ENCODE assay signal across 19 cellular contexts in the genomic region with DNA sequence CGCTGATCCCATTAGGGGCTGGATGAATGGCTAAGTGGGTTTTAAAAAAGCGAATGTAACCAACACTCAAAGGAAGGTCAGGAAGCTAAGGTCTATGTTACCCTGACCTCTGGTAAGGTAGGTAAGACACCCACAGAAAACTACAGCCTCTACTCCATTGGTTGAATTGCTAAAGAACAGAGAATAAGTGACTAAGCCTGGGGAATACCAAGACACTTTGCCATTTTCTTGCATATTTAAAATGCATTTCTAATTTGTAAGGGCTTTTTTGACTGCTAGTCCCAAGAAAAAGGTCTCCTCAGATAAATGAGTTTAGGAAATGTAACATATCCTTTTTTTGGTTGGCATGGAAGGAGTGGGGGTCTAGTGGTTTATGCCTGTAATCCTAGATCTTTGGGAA.
"Had no signal": no experiment of that assay in that cellular context is flagged by ENCODE, and none has a peak within 500 bp of the region (broad histone marks: within the 10 kb centered on the region; RNA-seq: fewer than 3 reads in every experiment).

No MANE protein-coding gene starts in this region.

- H3K9me3 Mint-ChIP-seq: activated CD4-positive, alpha-beta T cell treated with anti-CD3 and anti-CD28 coated beads, Interleukin-2, amount 10 ng/mL, durations not matched to agents 7 days and 5 days; immature natural killer cell; T-helper 1 cell treated with Interleukin-12 subunit alpha and Interleukin-12 subunit beta and Interleukin-4 antibody, amounts not matched to agents 30 μg/mL and 1 μg/mL, for 36 hours had no signal

- H3K27me3 Mint-ChIP-seq: activated CD4-positive, alpha-beta T cell treated with anti-CD3 and anti-CD28 coated beads, Interleukin-2, amount 10 ng/mL, durations not matched to agents 7 days and 5 days; stimulated activated memory B cell treated with anti-CD40 and anti-IgM and Interleukin-4, amounts not matched to agents 10 μg/mL and 1 μg/mL and 100 μg/mL, for 72 hours; type B pancreatic cell had no signal

- H3K27me3 ChIP-seq: neutrophil, right lobe of liver, spleen, testis had no signal

- DNase-seq: activated CD4-positive, alpha-beta T cell treated with anti-CD3 and anti-CD28 coated beads, Interleukin-2, amount 10 ng/mL, durations not matched to agents 7 days and 5 days; activated CD8-positive, alpha-beta memory T cell treated with anti-CD3 and anti-CD28 coated beads, Interleukin-2, amount 50 U/mL, for 4 hours; activated CD8-positive, alpha-beta T cell treated with anti-CD3 and anti-CD28 coated beads, Interleukin-2, amount 10 ng/mL, durations not matched to agents 7 days and 5 days; activated gamma-delta T cell treated with Interleukin-2 at 50 U/mL for 16 hours; activated T-cell treated with anti-CD3 and anti-CD28 coated beads, Interleukin-2, amount 50 U/mL, for 48 hours; amniotic stem cell; caudate nucleus; immature natural killer cell; naive thymus-derived CD8-positive, alpha-beta T cell; right lobe of liver; spleen; stimulated activated CD4-positive, alpha-beta T cell treated with anti-CD3 and anti-CD28 coated beads, Interleukin-4, amount 100 ng/mL, for 4 hours; testis had no signal

- H3K27ac Mint-ChIP-seq: activated CD4-positive, alpha-beta T cell treated with anti-CD3 and anti-CD28 coated beads, Interleukin-2, amount 10 ng/mL, durations not matched to agents 7 days and 5 days; activated CD8-positive, alpha-beta T cell treated with anti-CD3 and anti-CD28 coated beads, Interleukin-2, amount 10 ng/mL, durations not matched to agents 7 days and 5 days; activated naive CD4-positive, alpha-beta T cell treated with anti-CD3 and anti-CD28 coated beads, Interleukin-2, amount 50 U/mL, for 72 hours; immature natural killer cell; naive thymus-derived CD8-positive, alpha-beta T cell; stimulated activated memory B cell treated with anti-CD40 and anti-IgM and Interleukin-4, amounts not matched to agents 10 μg/mL and 1 μg/mL and 100 μg/mL, for 72 hours; T-helper 1 cell treated with Interleukin-12 subunit alpha and Interleukin-12 subunit beta and Interleukin-4 antibody, amounts not matched to agents 30 μg/mL and 1 μg/mL, for 36 hours; type B pancreatic cell had no signal

- H3K9ac ChIP-seq: parathyroid adenoma had no signal

- H3K9me3 ChIP-seq: neutrophil, right lobe of liver, spleen, testis had no signal

- H3K79me2 ChIP-seq: parathyroid adenoma had no signal

- H2AFZ ChIP-seq: parathyroid adenoma had no signal

- H3K4me3 Mint-ChIP-seq: activated CD4-positive, alpha-beta T cell treated with anti-CD3 and anti-CD28 coated beads, Interleukin-2, amount 10 ng/mL, durations not matched to agents 7 days and 5 days; activated CD8-positive, alpha-beta T cell treated with anti-CD3 and anti-CD28 coated beads, Interleukin-2, amount 10 ng/mL, durations not matched to agents 7 days and 5 days; immature natural killer cell; naive thymus-derived CD8-positive, alpha-beta T cell; stimulated activated memory B cell treated with anti-CD40 and anti-IgM and Interleukin-4, amounts not matched to agents 10 μg/mL and 1 μg/mL and 100 μg/mL, for 72 hours; T-helper 1 cell treated with Interleukin-12 subunit alpha and Interleukin-12 subunit beta and Interleukin-4 antibody, amounts not matched to agents 30 μg/mL and 1 μg/mL, for 36 hours; type B pancreatic cell had no signal

- H3K4me1 Mint-ChIP-seq: activated CD4-positive, alpha-beta T cell treated with anti-CD3 and anti-CD28 coated beads, Interleukin-2, amount 10 ng/mL, durations not matched to agents 7 days and 5 days; naive thymus-derived CD8-positive, alpha-beta T cell; stimulated activated memory B cell treated with anti-CD40 and anti-IgM and Interleukin-4, amounts not matched to agents 10 μg/mL and 1 μg/mL and 100 μg/mL, for 72 hours had no signal

- H3K4me3 ChIP-seq: right lobe of liver, spleen, testis had no signal

- H3K36me3 ChIP-seq: neutrophil, right lobe of liver, spleen had no signal

- ATAC-seq: activated CD8-positive, alpha-beta T cell treated with anti-CD3 and anti-CD28 coated beads, Interleukin-2, amount 10 ng/mL, durations not matched to agents 7 days and 5 days; activated naive CD4-positive, alpha-beta T cell treated with anti-CD3 and anti-CD28 coated beads, Interleukin-2, amount 50 U/mL, for 72 hours; naive thymus-derived CD8-positive, alpha-beta T cell; right lobe of liver; stimulated activated memory B cell treated with anti-CD40 and anti-IgM and Interleukin-4, amounts not matched to agents 10 μg/mL and 1 μg/mL and 100 μg/mL, for 72 hours had no signal

- H3K4me1 ChIP-seq: parathyroid adenoma, right lobe of liver, spleen, testis had no signal

- H3K36me3 Mint-ChIP-seq: activated naive CD4-positive, alpha-beta T cell treated with anti-CD3 and anti-CD28 coated beads, Interleukin-2, amount 50 U/mL, for 72 hours; immature natural killer cell; naive thymus-derived CD8-positive, alpha-beta T cell; stimulated activated memory B cell treated with anti-CD40 and anti-IgM and Interleukin-4, amounts not matched to agents 10 μg/mL and 1 μg/mL and 100 μg/mL, for 72 hours had no signal

- H3K27ac ChIP-seq: neutrophil, parathyroid adenoma, right lobe of liver, spleen, testis had no signal
